Comparison of ENCODE assay signal across 1 cellular context in the genomic region with DNA sequence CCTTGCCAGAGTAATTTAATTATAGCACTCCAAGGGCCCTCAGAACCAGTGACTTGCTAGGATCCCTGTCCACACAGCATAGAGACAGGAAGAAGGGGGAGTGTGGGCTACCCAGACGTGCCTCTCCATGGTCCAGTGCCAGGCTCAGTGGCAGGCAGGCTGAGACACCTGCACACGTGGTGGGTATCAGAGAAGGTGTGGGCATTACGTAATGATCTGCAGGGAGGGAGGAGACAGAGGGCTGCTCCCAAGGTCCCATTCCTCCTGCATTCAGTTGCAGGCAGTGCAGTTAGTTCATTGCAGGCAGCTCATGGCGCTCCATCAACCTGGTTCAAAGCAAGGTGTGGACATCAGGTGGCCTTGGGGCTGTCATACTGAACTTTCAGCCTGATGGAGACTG.
TF ChIP-seq lines count a peak whose summit lies in the region.

No MANE protein-coding gene starts in this region.

TF ChIP-seq in HepG2, 621 proteins besides CTCF, POLR2A, EP300 and RAD21 (continued from another document):
- TF ChIP-seq, protein P1, sequence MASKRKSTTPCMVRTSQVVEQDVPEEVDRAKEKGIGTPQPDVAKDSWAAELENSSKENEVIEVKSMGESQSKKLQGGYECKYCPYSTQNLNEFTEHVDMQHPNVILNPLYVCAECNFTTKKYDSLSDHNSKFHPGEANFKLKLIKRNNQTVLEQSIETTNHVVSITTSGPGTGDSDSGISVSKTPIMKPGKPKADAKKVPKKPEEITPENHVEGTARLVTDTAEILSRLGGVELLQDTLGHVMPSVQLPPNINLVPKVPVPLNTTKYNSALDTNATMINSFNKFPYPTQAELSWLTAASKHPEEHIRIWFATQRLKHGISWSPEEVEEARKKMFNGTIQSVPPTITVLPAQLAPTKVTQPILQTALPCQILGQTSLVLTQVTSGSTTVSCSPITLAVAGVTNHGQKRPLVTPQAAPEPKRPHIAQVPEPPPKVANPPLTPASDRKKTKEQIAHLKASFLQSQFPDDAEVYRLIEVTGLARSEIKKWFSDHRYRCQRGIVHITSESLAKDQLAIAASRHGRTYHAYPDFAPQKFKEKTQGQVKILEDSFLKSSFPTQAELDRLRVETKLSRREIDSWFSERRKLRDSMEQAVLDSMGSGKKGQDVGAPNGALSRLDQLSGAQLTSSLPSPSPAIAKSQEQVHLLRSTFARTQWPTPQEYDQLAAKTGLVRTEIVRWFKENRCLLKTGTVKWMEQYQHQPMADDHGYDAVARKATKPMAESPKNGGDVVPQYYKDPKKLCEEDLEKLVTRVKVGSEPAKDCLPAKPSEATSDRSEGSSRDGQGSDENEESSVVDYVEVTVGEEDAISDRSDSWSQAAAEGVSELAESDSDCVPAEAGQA (IDR thresholded peaks at IDR 0.05; ENCODE audit: low read depth), result no peak
- TF ChIP-seq, protein P1 (CRISPR knock-in tag; IDR thresholded peaks at IDR 0.05; ENCODE audit: borderline replicate concordance), result no peak
- TF ChIP-seq NCOA2 (CRISPR knock-in tag; IDR thresholded peaks at IDR 0.05), result peak; percentile 54
- TF ChIP-seq, protein P2, sequence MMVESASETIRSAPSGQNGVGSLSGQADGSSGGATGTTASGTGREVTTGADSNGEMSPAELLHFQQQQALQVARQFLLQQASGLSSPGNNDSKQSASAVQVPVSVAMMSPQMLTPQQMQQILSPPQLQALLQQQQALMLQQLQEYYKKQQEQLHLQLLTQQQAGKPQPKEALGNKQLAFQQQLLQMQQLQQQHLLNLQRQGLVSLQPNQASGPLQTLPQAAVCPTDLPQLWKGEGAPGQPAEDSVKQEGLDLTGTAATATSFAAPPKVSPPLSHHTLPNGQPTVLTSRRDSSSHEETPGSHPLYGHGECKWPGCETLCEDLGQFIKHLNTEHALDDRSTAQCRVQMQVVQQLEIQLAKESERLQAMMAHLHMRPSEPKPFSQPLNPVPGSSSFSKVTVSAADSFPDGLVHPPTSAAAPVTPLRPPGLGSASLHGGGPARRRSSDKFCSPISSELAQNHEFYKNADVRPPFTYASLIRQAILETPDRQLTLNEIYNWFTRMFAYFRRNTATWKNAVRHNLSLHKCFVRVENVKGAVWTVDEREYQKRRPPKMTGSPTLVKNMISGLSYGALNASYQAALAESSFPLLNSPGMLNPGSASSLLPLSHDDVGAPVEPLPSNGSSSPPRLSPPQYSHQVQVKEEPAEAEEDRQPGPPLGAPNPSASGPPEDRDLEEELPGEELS (CRISPR knock-in tag; IDR thresholded peaks at IDR 0.05), result 0 out of 2 replicates have a peak, but pooled peaks have one; percentile 27
- peak; percentile 63; the same call in 1 of the 2 replicates for TF ChIP-seq HMG20A (CRISPR knock-in tag; IDR thresholded peaks at IDR 0.05; ENCODE audit: borderline replicate concordance)
- TF ChIP-seq ZNF710 (CRISPR knock-in tag; IDR thresholded peaks at IDR 0.05; ENCODE audit: borderline replicate concordance), result 0 out of 2 replicates have a peak, but pooled peaks have one; percentile 22
- TF ChIP-seq CEBPG (CRISPR knock-in tag; IDR thresholded peaks at IDR 0.05), result peak; percentile 78
- TF ChIP-seq ZFP90 (CRISPR knock-in tag; IDR thresholded peaks at IDR 0.05; ENCODE audit: borderline replicate concordance), result no peak
- TF ChIP-seq HNF1B (CRISPR knock-in tag; IDR thresholded peaks at IDR 0.05), result peak; percentile 45; the same call in 1 of the 2 replicates
- peak; percentile 39; the same call in 1 of the 2 replicates for TF ChIP-seq ZNF788 (CRISPR knock-in tag; IDR thresholded peaks at IDR 0.05; ENCODE audit: borderline replicate concordance)
- TF ChIP-seq ZNF143 (CRISPR knock-in tag; IDR thresholded peaks at IDR 0.05), result no peak
- TF ChIP-seq ZNF841 (CRISPR knock-in tag; IDR thresholded peaks at IDR 0.05; ENCODE audit: borderline replicate concordance), result no peak
- TF ChIP-seq, protein P3, sequence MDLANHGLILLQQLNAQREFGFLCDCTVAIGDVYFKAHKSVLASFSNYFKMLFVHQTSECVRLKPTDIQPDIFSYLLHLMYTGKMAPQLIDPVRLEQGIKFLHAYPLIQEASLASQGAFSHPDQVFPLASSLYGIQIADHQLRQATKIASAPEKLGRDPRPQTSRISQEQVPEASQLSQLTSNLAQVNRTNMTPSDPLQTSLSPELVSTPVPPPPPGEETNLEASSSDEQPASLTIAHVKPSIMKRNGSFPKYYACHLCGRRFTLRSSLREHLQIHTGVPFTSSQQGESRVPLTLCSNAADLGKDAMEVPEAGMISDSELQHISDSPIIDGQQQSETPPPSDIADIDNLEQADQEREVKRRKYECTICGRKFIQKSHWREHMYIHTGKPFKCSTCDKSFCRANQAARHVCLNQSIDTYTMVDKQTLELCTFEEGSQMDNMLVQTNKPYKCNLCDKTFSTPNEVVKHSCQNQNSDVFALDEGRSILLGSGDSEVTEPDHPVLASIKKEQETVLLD (CRISPR knock-in tag; IDR thresholded peaks at IDR 0.05; ENCODE audit: low read depth), result no peak
- no peak for TF ChIP-seq ZNF670 (CRISPR knock-in tag; IDR thresholded peaks at IDR 0.05; ENCODE audit: borderline replicate concordance)
- TF ChIP-seq FOSL2 (CRISPR knock-in tag; IDR thresholded peaks at IDR 0.05), result 0 out of 2 replicates have a peak, but pooled peaks have one; percentile 14
- TF ChIP-seq, protein P4, sequence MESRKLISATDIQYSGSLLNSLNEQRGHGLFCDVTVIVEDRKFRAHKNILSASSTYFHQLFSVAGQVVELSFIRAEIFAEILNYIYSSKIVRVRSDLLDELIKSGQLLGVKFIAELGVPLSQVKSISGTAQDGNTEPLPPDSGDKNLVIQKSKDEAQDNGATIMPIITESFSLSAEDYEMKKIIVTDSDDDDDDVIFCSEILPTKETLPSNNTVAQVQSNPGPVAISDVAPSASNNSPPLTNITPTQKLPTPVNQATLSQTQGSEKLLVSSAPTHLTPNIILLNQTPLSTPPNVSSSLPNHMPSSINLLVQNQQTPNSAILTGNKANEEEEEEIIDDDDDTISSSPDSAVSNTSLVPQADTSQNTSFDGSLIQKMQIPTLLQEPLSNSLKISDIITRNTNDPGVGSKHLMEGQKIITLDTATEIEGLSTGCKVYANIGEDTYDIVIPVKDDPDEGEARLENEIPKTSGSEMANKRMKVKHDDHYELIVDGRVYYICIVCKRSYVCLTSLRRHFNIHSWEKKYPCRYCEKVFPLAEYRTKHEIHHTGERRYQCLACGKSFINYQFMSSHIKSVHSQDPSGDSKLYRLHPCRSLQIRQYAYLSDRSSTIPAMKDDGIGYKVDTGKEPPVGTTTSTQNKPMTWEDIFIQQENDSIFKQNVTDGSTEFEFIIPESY (CRISPR knock-in tag; IDR thresholded peaks at IDR 0.05), result peak; percentile 95
- TF ChIP-seq, protein P5, sequence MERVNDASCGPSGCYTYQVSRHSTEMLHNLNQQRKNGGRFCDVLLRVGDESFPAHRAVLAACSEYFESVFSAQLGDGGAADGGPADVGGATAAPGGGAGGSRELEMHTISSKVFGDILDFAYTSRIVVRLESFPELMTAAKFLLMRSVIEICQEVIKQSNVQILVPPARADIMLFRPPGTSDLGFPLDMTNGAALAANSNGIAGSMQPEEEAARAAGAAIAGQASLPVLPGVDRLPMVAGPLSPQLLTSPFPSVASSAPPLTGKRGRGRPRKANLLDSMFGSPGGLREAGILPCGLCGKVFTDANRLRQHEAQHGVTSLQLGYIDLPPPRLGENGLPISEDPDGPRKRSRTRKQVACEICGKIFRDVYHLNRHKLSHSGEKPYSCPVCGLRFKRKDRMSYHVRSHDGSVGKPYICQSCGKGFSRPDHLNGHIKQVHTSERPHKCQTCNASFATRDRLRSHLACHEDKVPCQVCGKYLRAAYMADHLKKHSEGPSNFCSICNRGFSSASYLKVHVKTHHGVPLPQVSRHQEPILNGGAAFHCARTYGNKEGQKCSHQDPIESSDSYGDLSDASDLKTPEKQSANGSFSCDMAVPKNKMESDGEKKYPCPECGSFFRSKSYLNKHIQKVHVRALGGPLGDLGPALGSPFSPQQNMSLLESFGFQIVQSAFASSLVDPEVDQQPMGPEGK (CRISPR knock-in tag; IDR thresholded peaks at IDR 0.05), result 0 out of 2 replicates have a peak, but pooled peaks have one; percentile 22
- TF ChIP-seq PRDM15 (CRISPR knock-in tag; IDR thresholded peaks at IDR 0.05), result no peak
TF ChIP-seq in HepG2: peak in this region for 54.
